8 cellular contexts compared by ENCODE assay signal in genomic region chr9:91796516-91796915, GRCh38.
DNase-seq lines count a peak whose midpoint lies in the region; ATAC-seq and TF ChIP-seq lines count a peak whose summit lies in the region.
"Not testable (repeated sequence)": the region's sequence is repeated elsewhere in the genome, so short reads cannot be mapped to it uniquely, and the experiment has no call there.

No MANE protein-coding gene starts in this region.

- H3K4me3 Mint-ChIP-seq in activated CD4-positive, alpha-beta memory T cell treated with anti-CD3 and anti-CD28 coated beads, Interleukin-2, amount 10 ng/mL, durations not matched to agents 7 days and 5 days; activated T-helper 2 cell treated with anti-CD3 and anti-CD28 coated beads, Interferon-gamma antibody, Interleukin-2, Interleukin-4, amounts not matched to agents 10 μg/mL and 5 μg/mL and 100 μg/mL, durations not matched to agents 14 hours and 24 hours and 36 hours (ENCODE audit: low read depth); dendritic cell treated with granulocyte-macrophage colony-stimulating factor and Interleukin-4, amounts not matched to agents 40 ng/mL and 50 ng/mL, for 4 days: not testable (repeated sequence)

- not testable (repeated sequence) for H3K4me3 ChIP-seq in right cardiac atrium (ENCODE audit: low read length)

- H3K36me3 Mint-ChIP-seq in activated CD4-positive, alpha-beta memory T cell treated with anti-CD3 and anti-CD28 coated beads, Interleukin-2, amount 10 ng/mL, durations not matched to agents 7 days and 5 days (ENCODE audit: low read depth); activated T-helper 2 cell treated with anti-CD3 and anti-CD28 coated beads, Interferon-gamma antibody, Interleukin-2, Interleukin-4, amounts not matched to agents 10 μg/mL and 5 μg/mL and 100 μg/mL, durations not matched to agents 14 hours and 24 hours and 36 hours (ENCODE audit: low read depth); dendritic cell treated with granulocyte-macrophage colony-stimulating factor and Interleukin-4, amounts not matched to agents 40 ng/mL and 50 ng/mL, for 4 days (ENCODE audit: low read depth): not testable (repeated sequence)

- CTCF ChIA-PET in RWPE1 (lab: Yijun Ruan, JAX), result interaction anchor here (0.6 kb wide), 1 partner anchor 278 kb away, joined by 6 read pairs; no protein-coding TSS in a partner anchor
- CTCF ChIA-PET in activated CD4-positive, alpha-beta memory T cell treated with anti-CD3 and anti-CD28 coated beads, Interleukin-2, amount 10 ng/mL, durations not matched to agents 7 days and 5 days (lab: Charles Lee), result interaction anchor here (1.4 kb wide), 1 partner anchor 19 kb away, joined by 3 read pairs; no protein-coding TSS in a partner anchor

- H3K4me1 ChIP-seq in right cardiac atrium (ENCODE audit: control insufficient read depth, insufficient read depth, low read length), result not testable (repeated sequence)

- WGBS in right cardiac atrium, result 68% methylated on average over 4 of the region's 4 CpGs

- POLR2A ChIA-PET in RWPE1 (lab: Yijun Ruan, JAX; ENCODE audit: low non-redundant PET); activated CD4-positive, alpha-beta memory T cell treated with anti-CD3 and anti-CD28 coated beads, Interleukin-2, amount 10 ng/mL, durations not matched to agents 7 days and 5 days (lab: Charles Lee): not testable (repeated sequence)

- not testable (repeated sequence) for H3K9me3 ChIP-seq in right cardiac atrium (ENCODE audit: control insufficient read depth, low read length)

- DNase-seq in A172 (ENCODE audit: low spot score), result peak; percentile 32
- DNase-seq in HT-29 (ENCODE audit: low spot score), result peak; percentile 7
- not testable (repeated sequence) for DNase-seq in RWPE1 (ENCODE audit: low spot score)
- peak; percentile 75 for DNase-seq in activated CD4-positive, alpha-beta memory T cell treated with anti-CD3 and anti-CD28 coated beads, Interleukin-2, amount 10 ng/mL, durations not matched to agents 7 days and 5 days
- DNase-seq in activated T-helper 2 cell treated with anti-CD3 and anti-CD28 coated beads, Interferon-gamma antibody, Interleukin-2, Interleukin-4, amounts not matched to agents 10 μg/mL and 5 μg/mL and 100 μg/mL, durations not matched to agents 14 hours and 24 hours and 36 hours (ENCODE audit: low spot score), result peak; percentile 30
- DNase-seq in right cardiac atrium, result peak; percentile 64 to 88 (median 83)
- DNase-seq in stimulated activated CD4-positive, alpha-beta T cell treated with anti-CD3 and anti-CD28 coated beads, Interleukin-2, amount 100 ng/mL, for 4 hours (ENCODE audit: low read depth), result peak; percentile 30

- peak; percentile 41 to 60 for ATAC-seq in right cardiac atrium

- peaks cover 38% of the 10 kb centered on the region for H3K4me1 Mint-ChIP-seq in activated CD4-positive, alpha-beta memory T cell treated with anti-CD3 and anti-CD28 coated beads, Interleukin-2, amount 10 ng/mL, durations not matched to agents 7 days and 5 days
- H3K4me1 Mint-ChIP-seq in activated T-helper 2 cell treated with anti-CD3 and anti-CD28 coated beads, Interferon-gamma antibody, Interleukin-2, Interleukin-4, amounts not matched to agents 10 μg/mL and 5 μg/mL and 100 μg/mL, durations not matched to agents 14 hours and 24 hours and 36 hours (ENCODE audit: low read depth), result peaks cover 12% of the 10 kb centered on the region
- peaks cover 25% of the 10 kb centered on the region for H3K4me1 Mint-ChIP-seq in dendritic cell treated with granulocyte-macrophage colony-stimulating factor and Interleukin-4, amounts not matched to agents 40 ng/mL and 50 ng/mL, for 4 days (ENCODE audit: low read depth)

- intact Hi-C loops in activated T-helper 2 cell treated with anti-CD3 and anti-CD28 coated beads, Interferon-gamma antibody, Interleukin-2, Interleukin-4, amounts not matched to agents 10 μg/mL and 5 μg/mL and 100 μg/mL, durations not matched to agents 14 hours and 24 hours and 36 hours (cut with micrococcal nuclease); dendritic cell treated with granulocyte-macrophage colony-stimulating factor and Interleukin-4, amounts not matched to agents 40 ng/mL and 50 ng/mL, for 4 days (cut with micrococcal nuclease); right cardiac atrium (cut with DNase I): not testable (repeated sequence)

- peak overlapping the region; percentile 82 for H3K27ac Mint-ChIP-seq in activated CD4-positive, alpha-beta memory T cell treated with anti-CD3 and anti-CD28 coated beads, Interleukin-2, amount 10 ng/mL, durations not matched to agents 7 days and 5 days
- H3K27ac Mint-ChIP-seq in activated T-helper 2 cell treated with anti-CD3 and anti-CD28 coated beads, Interferon-gamma antibody, Interleukin-2, Interleukin-4, amounts not matched to agents 10 μg/mL and 5 μg/mL and 100 μg/mL, durations not matched to agents 14 hours and 24 hours and 36 hours, result not testable (repeated sequence)
- H3K27ac Mint-ChIP-seq in dendritic cell treated with granulocyte-macrophage colony-stimulating factor and Interleukin-4, amounts not matched to agents 40 ng/mL and 50 ng/mL, for 4 days, result peak overlapping the region; percentile 68

- not testable (repeated sequence) for TF ChIP-seq CTCF in RWPE1 (conservative IDR thresholded peaks at IDR 0.05; ENCODE audit: low read depth)

- not testable (repeated sequence) for H3K9me3 Mint-ChIP-seq in activated CD4-positive, alpha-beta memory T cell treated with anti-CD3 and anti-CD28 coated beads, Interleukin-2, amount 10 ng/mL, durations not matched to agents 7 days and 5 days; activated T-helper 2 cell treated with anti-CD3 and anti-CD28 coated beads, Interferon-gamma antibody, Interleukin-2, Interleukin-4, amounts not matched to agents 10 μg/mL and 5 μg/mL and 100 μg/mL, durations not matched to agents 14 hours and 24 hours and 36 hours; dendritic cell treated with granulocyte-macrophage colony-stimulating factor and Interleukin-4, amounts not matched to agents 40 ng/mL and 50 ng/mL, for 4 days

- H3K27me3 Mint-ChIP-seq in activated CD4-positive, alpha-beta memory T cell treated with anti-CD3 and anti-CD28 coated beads, Interleukin-2, amount 10 ng/mL, durations not matched to agents 7 days and 5 days; activated T-helper 2 cell treated with anti-CD3 and anti-CD28 coated beads, Interferon-gamma antibody, Interleukin-2, Interleukin-4, amounts not matched to agents 10 μg/mL and 5 μg/mL and 100 μg/mL, durations not matched to agents 14 hours and 24 hours and 36 hours (ENCODE audit: low read depth); dendritic cell treated with granulocyte-macrophage colony-stimulating factor and Interleukin-4, amounts not matched to agents 40 ng/mL and 50 ng/mL, for 4 days: not testable (repeated sequence)

- H3K27ac ChIP-seq in RWPE1 (peak overlapping the region; percentile 34), right cardiac atrium (ENCODE audit: low read length) (peak overlapping the region; percentile 14)

- not testable (repeated sequence) for H3K27me3 ChIP-seq in right cardiac atrium (ENCODE audit: control insufficient read depth, insufficient read depth)
